In the genomic region with DNA sequence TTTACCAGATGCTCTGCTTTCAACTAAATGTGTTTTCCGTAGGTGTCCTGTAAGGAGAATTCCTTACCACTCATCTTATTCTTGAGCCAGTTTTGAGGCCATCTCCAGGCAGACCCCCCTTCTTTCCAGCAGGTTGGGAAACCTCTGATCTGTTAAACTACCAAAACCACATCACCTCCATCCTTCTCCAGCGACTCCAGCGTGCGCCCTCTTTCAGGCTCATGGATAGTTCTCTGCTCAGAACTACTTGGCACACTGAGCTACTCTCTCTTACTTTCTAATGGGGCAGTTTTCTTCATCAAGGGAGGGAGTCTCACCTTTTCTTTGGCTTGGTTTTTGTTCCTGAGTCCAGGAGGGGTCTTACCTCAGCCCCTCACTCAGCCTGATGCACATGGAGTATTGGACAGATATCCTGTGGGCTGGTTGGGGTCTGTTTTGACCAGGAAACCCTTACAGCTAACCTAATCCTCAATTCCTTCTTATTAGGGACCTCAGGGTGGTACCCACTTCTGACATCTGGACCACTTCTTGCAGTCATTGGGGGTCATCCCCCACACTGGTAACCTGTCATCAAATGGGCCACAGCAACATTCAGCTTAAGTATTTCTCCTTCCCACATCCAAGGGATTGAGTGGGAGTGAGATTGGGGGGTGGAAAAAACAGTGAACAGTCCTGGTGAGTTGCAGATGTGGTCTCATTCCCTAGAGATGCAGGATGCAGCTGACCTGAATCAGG, we compare ENCODE assay signal across 2 cellular contexts.
TF ChIP-seq lines count a peak whose summit lies in the region.

No MANE protein-coding gene starts in this region.

TF ChIP-seq in HepG2, 621 proteins besides CTCF, POLR2A, EP300 and RAD21 (continues in another document):
- TF ChIP-seq ETV6 (CRISPR knock-in tag; conservative IDR thresholded peaks at IDR 0.05), result no peak
- TF ChIP-seq GATAD2A (CRISPR knock-in tag; IDR thresholded peaks at IDR 0.05), result no peak
- TF ChIP-seq, protein P1, sequence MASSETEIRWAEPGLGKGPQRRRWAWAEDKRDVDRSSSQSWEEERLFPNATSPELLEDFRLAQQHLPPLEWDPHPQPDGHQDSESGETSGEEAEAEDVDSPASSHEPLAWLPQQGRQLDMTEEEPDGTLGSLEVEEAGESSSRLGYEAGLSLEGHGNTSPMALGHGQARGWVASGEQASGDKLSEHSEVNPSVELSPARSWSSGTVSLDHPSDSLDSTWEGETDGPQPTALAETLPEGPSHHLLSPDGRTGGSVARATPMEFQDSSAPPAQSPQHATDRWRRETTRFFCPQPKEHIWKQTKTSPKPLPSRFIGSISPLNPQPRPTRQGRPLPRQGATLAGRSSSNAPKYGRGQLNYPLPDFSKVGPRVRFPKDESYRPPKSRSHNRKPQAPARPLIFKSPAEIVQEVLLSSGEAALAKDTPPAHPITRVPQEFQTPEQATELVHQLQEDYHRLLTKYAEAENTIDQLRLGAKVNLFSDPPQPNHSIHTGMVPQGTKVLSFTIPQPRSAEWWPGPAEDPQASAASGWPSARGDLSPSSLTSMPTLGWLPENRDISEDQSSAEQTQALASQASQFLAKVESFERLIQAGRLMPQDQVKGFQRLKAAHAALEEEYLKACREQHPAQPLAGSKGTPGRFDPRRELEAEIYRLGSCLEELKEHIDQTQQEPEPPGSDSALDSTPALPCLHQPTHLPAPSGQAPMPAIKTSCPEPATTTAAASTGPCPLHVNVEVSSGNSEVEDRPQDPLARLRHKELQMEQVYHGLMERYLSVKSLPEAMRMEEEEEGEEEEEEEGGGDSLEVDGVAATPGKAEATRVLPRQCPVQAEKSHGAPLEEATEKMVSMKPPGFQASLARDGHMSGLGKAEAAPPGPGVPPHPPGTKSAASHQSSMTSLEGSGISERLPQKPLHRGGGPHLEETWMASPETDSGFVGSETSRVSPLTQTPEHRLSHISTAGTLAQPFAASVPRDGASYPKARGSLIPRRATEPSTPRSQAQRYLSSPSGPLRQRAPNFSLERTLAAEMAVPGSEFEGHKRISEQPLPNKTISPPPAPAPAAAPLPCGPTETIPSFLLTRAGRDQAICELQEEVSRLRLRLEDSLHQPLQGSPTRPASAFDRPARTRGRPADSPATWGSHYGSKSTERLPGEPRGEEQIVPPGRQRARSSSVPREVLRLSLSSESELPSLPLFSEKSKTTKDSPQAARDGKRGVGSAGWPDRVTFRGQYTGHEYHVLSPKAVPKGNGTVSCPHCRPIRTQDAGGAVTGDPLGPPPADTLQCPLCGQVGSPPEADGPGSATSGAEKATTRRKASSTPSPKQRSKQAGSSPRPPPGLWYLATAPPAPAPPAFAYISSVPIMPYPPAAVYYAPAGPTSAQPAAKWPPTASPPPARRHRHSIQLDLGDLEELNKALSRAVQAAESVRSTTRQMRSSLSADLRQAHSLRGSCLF (CRISPR knock-in tag; IDR thresholded peaks at IDR 0.05; ENCODE audit: borderline replicate concordance), result no peak
- TF ChIP-seq, protein P2, sequence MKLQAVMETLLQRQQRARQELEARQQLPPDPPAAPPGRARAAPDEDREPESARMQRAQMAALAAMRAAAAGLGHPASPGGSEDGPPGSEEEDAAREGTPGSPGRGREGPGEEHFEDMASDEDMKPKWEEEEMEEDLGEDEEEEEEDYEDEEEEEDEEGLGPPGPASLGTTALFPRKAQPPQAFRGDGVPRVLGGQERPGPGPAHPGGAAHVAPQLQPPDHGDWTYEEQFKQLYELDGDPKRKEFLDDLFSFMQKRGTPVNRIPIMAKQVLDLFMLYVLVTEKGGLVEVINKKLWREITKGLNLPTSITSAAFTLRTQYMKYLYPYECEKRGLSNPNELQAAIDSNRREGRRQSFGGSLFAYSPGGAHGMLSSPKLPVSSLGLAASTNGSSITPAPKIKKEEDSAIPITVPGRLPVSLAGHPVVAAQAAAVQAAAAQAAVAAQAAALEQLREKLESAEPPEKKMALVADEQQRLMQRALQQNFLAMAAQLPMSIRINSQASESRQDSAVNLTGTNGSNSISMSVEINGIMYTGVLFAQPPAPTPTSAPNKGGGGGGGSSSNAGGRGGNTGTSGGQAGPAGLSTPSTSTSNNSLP (IDR thresholded peaks at IDR 0.05; ENCODE audit: low read depth, low read length), result no peak
- TF ChIP-seq MATR3 (CRISPR knock-in tag; IDR thresholded peaks at IDR 0.05), result peak; percentile 53; the same call in 1 of the 2 replicates
- peak; percentile 21; the same call in 1 of the 2 replicates for TF ChIP-seq TARDBP (CRISPR knock-in tag; IDR thresholded peaks at IDR 0.05)
- 0 out of 2 replicates have a peak, but pooled peaks have one; percentile 2 for TF ChIP-seq KDM3A (CRISPR knock-in tag; IDR thresholded peaks at IDR 0.05; ENCODE audit: low read depth)
- no peak for TF ChIP-seq SP1 (IDR thresholded peaks at IDR 0.05)
- TF ChIP-seq SP1 (CRISPR knock-in tag; IDR thresholded peaks at IDR 0.05), result peak; percentile 9
- no peak for TF ChIP-seq MED13 (CRISPR knock-in tag; IDR thresholded peaks at IDR 0.05)
- TF ChIP-seq, protein P3, sequence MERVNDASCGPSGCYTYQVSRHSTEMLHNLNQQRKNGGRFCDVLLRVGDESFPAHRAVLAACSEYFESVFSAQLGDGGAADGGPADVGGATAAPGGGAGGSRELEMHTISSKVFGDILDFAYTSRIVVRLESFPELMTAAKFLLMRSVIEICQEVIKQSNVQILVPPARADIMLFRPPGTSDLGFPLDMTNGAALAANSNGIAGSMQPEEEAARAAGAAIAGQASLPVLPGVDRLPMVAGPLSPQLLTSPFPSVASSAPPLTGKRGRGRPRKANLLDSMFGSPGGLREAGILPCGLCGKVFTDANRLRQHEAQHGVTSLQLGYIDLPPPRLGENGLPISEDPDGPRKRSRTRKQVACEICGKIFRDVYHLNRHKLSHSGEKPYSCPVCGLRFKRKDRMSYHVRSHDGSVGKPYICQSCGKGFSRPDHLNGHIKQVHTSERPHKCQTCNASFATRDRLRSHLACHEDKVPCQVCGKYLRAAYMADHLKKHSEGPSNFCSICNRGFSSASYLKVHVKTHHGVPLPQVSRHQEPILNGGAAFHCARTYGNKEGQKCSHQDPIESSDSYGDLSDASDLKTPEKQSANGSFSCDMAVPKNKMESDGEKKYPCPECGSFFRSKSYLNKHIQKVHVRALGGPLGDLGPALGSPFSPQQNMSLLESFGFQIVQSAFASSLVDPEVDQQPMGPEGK (CRISPR knock-in tag; IDR thresholded peaks at IDR 0.05), result 0 out of 2 replicates have a peak, but pooled peaks have one; percentile 20
- TF ChIP-seq ZMYM4 (CRISPR knock-in tag; IDR thresholded peaks at IDR 0.05), result 0 out of 2 replicates have a peak, but pooled peaks have one; percentile 17
- peak; percentile 41; the same call in 1 of the 2 replicates for TF ChIP-seq PHF8 (CRISPR knock-in tag; IDR thresholded peaks at IDR 0.05)
- TF ChIP-seq ZNF101 (CRISPR knock-in tag; IDR thresholded peaks at IDR 0.05; ENCODE audit: borderline replicate concordance, low read depth), result 0 out of 2 replicates have a peak, but pooled peaks have one; percentile 27
- TF ChIP-seq, protein P4, sequence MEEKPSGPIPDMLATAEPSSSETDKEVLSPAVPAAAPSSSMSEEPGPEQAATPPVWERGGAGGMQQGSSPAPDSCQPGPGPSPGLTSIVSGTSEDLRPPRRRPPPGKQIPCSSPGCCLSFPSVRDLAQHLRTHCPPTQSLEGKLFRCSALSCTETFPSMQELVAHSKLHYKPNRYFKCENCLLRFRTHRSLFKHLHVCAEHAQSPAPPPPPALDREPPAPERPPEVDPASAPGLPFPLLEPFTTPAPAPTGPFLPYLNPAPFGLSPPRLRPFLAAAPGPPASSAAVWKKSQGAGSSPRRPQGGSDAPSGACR (CRISPR knock-in tag; IDR thresholded peaks at IDR 0.05), result peak; percentile 22; the same call in 1 of the 2 replicates

TF ChIP-seq in GM12891, 5 proteins besides CTCF, POLR2A, EP300 and RAD21:
- TF ChIP-seq POU2F2 (IDR thresholded peaks at IDR 0.05; ENCODE audit: low read depth, low read length), result no peak
- TF ChIP-seq PAX5 (IDR thresholded peaks at IDR 0.05; ENCODE audit: insufficient read depth, low read length, severe bottlenecking), result no peak
- TF ChIP-seq POLR2AphosphoS5 (IDR thresholded peaks at IDR 0.05; ENCODE audit: low read depth, low read length), result no peak
- TF ChIP-seq TAF1 (IDR thresholded peaks at IDR 0.05; ENCODE audit: low read depth, low read length), result no peak
- TF ChIP-seq SPI1 (IDR thresholded peaks at IDR 0.05; ENCODE audit: low read depth, low read length), result no peak
